In the genomic region with DNA sequence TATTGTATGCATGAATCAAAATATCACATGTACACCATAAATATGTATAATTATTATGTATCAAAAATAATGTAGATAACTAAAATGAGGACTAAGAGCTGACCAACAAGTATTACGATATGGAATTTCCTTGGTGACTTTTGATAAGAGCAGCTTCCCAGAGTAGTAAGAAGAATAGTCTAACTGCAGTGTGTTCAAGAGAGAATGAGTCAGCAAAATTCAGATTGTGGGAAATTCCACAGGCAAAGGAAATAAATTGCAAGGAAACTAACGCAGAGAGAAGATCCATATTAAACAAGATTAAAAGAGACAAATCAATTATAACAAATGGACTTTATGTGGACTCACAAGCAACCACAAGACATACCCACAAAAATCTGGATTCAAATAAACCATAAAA, we compare ENCODE assay signal across 12 cellular contexts. TPM values are rescaled to one million over a fixed set of nuclear protein-coding genes. Genes with fewer than 3 reads are reported as not detected.
DNase-seq lines count a peak whose midpoint lies in the region; ATAC-seq, FAIRE-seq and TF ChIP-seq lines count a peak whose summit lies in the region.
"Had no signal": no experiment of that assay in that cellular context is flagged by ENCODE, and none has a peak within 500 bp of the region (broad histone marks: within the 10 kb centered on the region; RNA-seq: fewer than 3 reads in every experiment).

No MANE protein-coding gene starts in this region.

- H3K14ac ChIP-seq in H1 (ENCODE audit: insufficient read length) (no peak overlapping the region), mesenchymal stem cell (ENCODE audit: low read length in 2 of 2) (no peak overlapping the region)

- no peak overlapping the region for H2AFZ ChIP-seq in H1 (ENCODE audit: low read length)
- no peak overlapping the region for H2AFZ ChIP-seq in mesenchymal stem cell (ENCODE audit: low read depth, low read length)

- intact Hi-C loops in A673 (cut with micrococcal nuclease; ENCODE audit: unreplicated experiment), result no loop called here
- intact Hi-C loops in mucosa of descending colon (cut with DNase I, micrococcal nuclease), result no loop called here
- intact Hi-C loops in sigmoid colon (cut with DNase I), result no loop called here

- no peak overlapping the region for H3K56ac ChIP-seq in H1 (replicated peaks; ENCODE audit: insufficient read length, low read depth, low read length)

- POLR2A ChIA-PET in A673 (lab: Charles Lee; ENCODE audit: low non-redundant PET), result no interaction called here
- POLR2A ChIA-PET in H1 (lab: Charles Lee; ENCODE audit: partially characterized antibody), result no interaction called here
- POLR2A ChIA-PET in activated CD8-positive, alpha-beta T cell treated with anti-CD3 and anti-CD28 coated beads, Interleukin-2, amount 10 ng/mL, durations not matched to agents 7 days and 5 days (lab: Charles Lee), result no interaction called here

- H3K79me1 ChIP-seq in H1 (ENCODE audit: low read depth, low read length), result no peaks in the 10 kb centered on the region
- peaks cover 18% of the 10 kb centered on the region for H3K79me1 ChIP-seq in mesenchymal stem cell (replicated peaks; ENCODE audit: low read length, poor library complexity, severe bottlenecking)

- no peak overlapping the region for H3K4me3 ChIP-seq in A673 (ENCODE audit: low read depth, low read length, poor library complexity, severe bottlenecking)
- no peak overlapping the region for H3K4me3 ChIP-seq in HUES6 (ENCODE audit: low read depth, low read length)
- no peak overlapping the region for H3K4me3 ChIP-seq in H1 (ENCODE audit: extremely low read depth in 1 of 4, insufficient read depth in 2 of 4, low read depth in 3 of 4, low read length in 4 of 4)
- no peak overlapping the region for H3K4me3 ChIP-seq in mesenchymal stem cell (ENCODE audit: insufficient read depth in 1 of 2, low read depth in 1 of 2, low read length in 2 of 2)
- H3K4me3 ChIP-seq in mucosa of descending colon, result no peak overlapping the region
- H3K4me3 ChIP-seq in sigmoid colon, result no peak overlapping the region

- H3K36me3 ChIP-seq in A673 (ENCODE audit: insufficient read depth, low read length, poor library complexity, severe bottlenecking), result no peaks in the 10 kb centered on the region
- H3K36me3 ChIP-seq in HUES6 (ENCODE audit: control insufficient read depth, insufficient read depth, low read length), result no peaks in the 10 kb centered on the region
- no peaks in the 10 kb centered on the region for H3K36me3 ChIP-seq in H1 (ENCODE audit: control insufficient read depth in 2 of 4, insufficient read depth in 4 of 4, low read length in 3 of 4)
- peaks cover 0 to 8% of the 10 kb centered on the region in 2 experiments for H3K36me3 ChIP-seq in mesenchymal stem cell (ENCODE audit: control insufficient read depth in 1 of 2, insufficient read depth in 2 of 2, low read depth in 1 of 2, low read length in 2 of 2)
- no peaks in the 10 kb centered on the region for H3K36me3 ChIP-seq in mucosa of descending colon (ENCODE audit: low read depth)
- no peaks in the 10 kb centered on the region for H3K36me3 ChIP-seq in sigmoid colon

- TF ChIP-seq EP300 in H1 (IDR thresholded peaks at IDR 0.05; ENCODE audit: borderline replicate concordance in 1 of 2, low read depth in 2 of 2, low read length in 2 of 2), result no peak
- TF ChIP-seq EP300 in sigmoid colon (IDR thresholded peaks at IDR 0.05), result no peak

- FAIRE-seq in H1 (lab: Jason Lieb, UNC), result no peak

- no peak for TF ChIP-seq CTCF in A673 (conservative IDR thresholded peaks at IDR 0.05; ENCODE audit: low read depth, low read length)
- TF ChIP-seq CTCF in H1 (IDR thresholded peaks at IDR 0.05; ENCODE audit: control extremely low read depth in 1 of 3, insufficient read depth in 1 of 3, low read depth in 1 of 3, low read length in 3 of 3), result no peak
- no peak for TF ChIP-seq CTCF in mucosa of descending colon (IDR thresholded peaks at IDR 0.05)
- TF ChIP-seq CTCF in sigmoid colon (IDR thresholded peaks at IDR 0.05), result no peak

- no peaks in the 10 kb centered on the region for H3K9me3 ChIP-seq in A673 (ENCODE audit: low read depth, low read length, poor library complexity, severe bottlenecking)
- H3K9me3 ChIP-seq in HUES6 (ENCODE audit: control insufficient read depth, insufficient read depth, low read depth, low read length), result no peaks in the 10 kb centered on the region
- no peaks in the 10 kb centered on the region for H3K9me3 ChIP-seq in H1 (ENCODE audit: insufficient read depth in 2 of 2, low read depth in 1 of 2, low read length in 1 of 2)
- no peaks in the 10 kb centered on the region for H3K9me3 ChIP-seq in mesenchymal stem cell (ENCODE audit: control insufficient read depth, low read length)
- no peaks in the 10 kb centered on the region for H3K9me3 ChIP-seq in mucosa of descending colon
- no peaks in the 10 kb centered on the region for H3K9me3 ChIP-seq in sigmoid colon

- H3K18ac ChIP-seq in H1 (ENCODE audit: extremely low read depth, low read length), result no peak overlapping the region
- no peak overlapping the region for H3K18ac ChIP-seq in mesenchymal stem cell (ENCODE audit: low read depth in 1 of 2, low read length in 2 of 2)

- H3K4me2 ChIP-seq in H1 (ENCODE audit: insufficient read depth in 1 of 2, low read depth in 2 of 2, low read length in 2 of 2) (no peak overlapping the region), mesenchymal stem cell (ENCODE audit: low read length, poor library complexity, severe bottlenecking) (no peak overlapping the region)

- H2AK5ac ChIP-seq in H1 (ENCODE audit: low read depth, low read length) (no peak overlapping the region), mesenchymal stem cell (ENCODE audit: low read length, severe bottlenecking) (no peak overlapping the region)

- H4K91ac ChIP-seq in H1 (replicated peaks; ENCODE audit: insufficient read length, low read length) (no peak overlapping the region), mesenchymal stem cell (ENCODE audit: low read length) (no peak overlapping the region)

- H2BK15ac ChIP-seq in H1 (ENCODE audit: low read length) (no peak overlapping the region), mesenchymal stem cell (ENCODE audit: low read depth, poor library complexity, severe bottlenecking) (no peak overlapping the region)

- H3K9me3 Mint-ChIP-seq in activated CD8-positive, alpha-beta T cell treated with anti-CD3 and anti-CD28 coated beads, Interleukin-2, amount 10 ng/mL, durations not matched to agents 7 days and 5 days (ENCODE audit: insufficient read depth), result no peaks in the 10 kb centered on the region
- H3K9me3 Mint-ChIP-seq: natural killer cell treated with Interleukin-12 subunit alpha and Interleukin-12 subunit beta and Interleukin-15 and Interleukin-18, amount 100 ng/mL, for 72 hours; stimulated activated memory B cell treated with anti-CD40 and anti-IgM and Interleukin-4, amounts not matched to agents 10 μg/mL and 1 μg/mL and 100 μg/mL, for 72 hours had no signal

- H2BK5ac ChIP-seq in H1 (ENCODE audit: low read depth, low read length), result no peak overlapping the region
- no peak overlapping the region for H2BK5ac ChIP-seq in mesenchymal stem cell (ENCODE audit: low read depth, low read length, poor library complexity, severe bottlenecking)

- no peak overlapping the region for H2BK20ac ChIP-seq in H1 (ENCODE audit: low read length)

- H3K23ac ChIP-seq in H1 (ENCODE audit: insufficient read length) (no peak overlapping the region), mesenchymal stem cell (ENCODE audit: low read length in 2 of 2) (no peak overlapping the region)

- BruUV-seq in A673 (replicated peaks; lab: Mats Ljungman, UMichigan), result no TSS peak

- no peaks in the 10 kb centered on the region for H3K4me1 Mint-ChIP-seq in activated CD8-positive, alpha-beta T cell treated with anti-CD3 and anti-CD28 coated beads, Interleukin-2, amount 10 ng/mL, durations not matched to agents 7 days and 5 days (ENCODE audit: low read depth)
- H3K4me1 Mint-ChIP-seq: activated CD4-positive, alpha-beta T cell treated with anti-CD3 and anti-CD28 coated beads for 36 hours had no signal

- no peaks in the 10 kb centered on the region for H4K20me1 ChIP-seq in H1 (replicated peaks in 1 of 2; ENCODE audit: control insufficient read depth in 1 of 2, insufficient read depth in 2 of 2, low read length in 2 of 2)

- H3K27me3 ChIP-seq in A673 (replicated peaks; ENCODE audit: insufficient read depth, low read depth, low read length, poor library complexity), result no peaks in the 10 kb centered on the region
- no peaks in the 10 kb centered on the region for H3K27me3 ChIP-seq in HUES6 (ENCODE audit: control insufficient read depth, insufficient read depth, low read length)
- H3K27me3 ChIP-seq in H1 (replicated peaks in 1 of 4; ENCODE audit: control insufficient read depth in 3 of 4, extremely low read depth in 1 of 4, insufficient read depth in 3 of 4, low read length in 3 of 4), result no peaks in the 10 kb centered on the region
- H3K27me3 ChIP-seq in mesenchymal stem cell (ENCODE audit: control insufficient read depth in 1 of 2, insufficient read depth in 1 of 2, low read length in 2 of 2), result no peaks in the 10 kb centered on the region
- H3K27me3 ChIP-seq in sigmoid colon, result no peaks in the 10 kb centered on the region

- no peaks in the 10 kb centered on the region for H3K36me3 Mint-ChIP-seq in activated CD8-positive, alpha-beta T cell treated with anti-CD3 and anti-CD28 coated beads, Interleukin-2, amount 10 ng/mL, durations not matched to agents 7 days and 5 days (ENCODE audit: low read depth)
- H3K36me3 Mint-ChIP-seq: natural killer cell treated with Interleukin-12 subunit alpha and Interleukin-12 subunit beta and Interleukin-15 and Interleukin-18, amount 100 ng/mL, for 72 hours; stimulated activated memory B cell treated with anti-CD40 and anti-IgM and Interleukin-4, amounts not matched to agents 10 μg/mL and 1 μg/mL and 100 μg/mL, for 72 hours had no signal

- no peaks in the 10 kb centered on the region for H3K79me2 ChIP-seq in H1 (ENCODE audit: control insufficient read depth in 1 of 2, insufficient read depth in 2 of 2, low read length in 2 of 2)

- H4K5ac ChIP-seq in H1 (ENCODE audit: insufficient read length, low read depth, low read length), result no peak overlapping the region

- H4K8ac ChIP-seq in H1 (ENCODE audit: extremely low read depth, insufficient read depth, low read length) (no peak overlapping the region), mesenchymal stem cell (ENCODE audit: low read length) (no peak overlapping the region)

- TF ChIP-seq POLR2A in H1 (IDR thresholded peaks at IDR 0.05; ENCODE audit: control extremely low read depth in 1 of 2, low read depth in 2 of 2, low read length in 2 of 2), result no peak
- TF ChIP-seq POLR2A in sigmoid colon (IDR thresholded peaks at IDR 0.05), result no peak

- H3K4ac ChIP-seq in H1 (replicated peaks; ENCODE audit: insufficient read length, low read depth, low read length) (no peak overlapping the region), mesenchymal stem cell (ENCODE audit: low read depth in 1 of 2, low read length in 2 of 2) (no peak overlapping the region)

- no peak overlapping the region for H3K4me3 Mint-ChIP-seq in activated CD8-positive, alpha-beta T cell treated with anti-CD3 and anti-CD28 coated beads, Interleukin-2, amount 10 ng/mL, durations not matched to agents 7 days and 5 days
- H3K4me3 Mint-ChIP-seq: activated CD4-positive, alpha-beta T cell treated with anti-CD3 and anti-CD28 coated beads for 36 hours; B cell; natural killer cell treated with Interleukin-12 subunit alpha and Interleukin-12 subunit beta and Interleukin-15 and Interleukin-18, amount 100 ng/mL, for 72 hours; stimulated activated memory B cell treated with anti-CD40 and anti-IgM and Interleukin-4, amounts not matched to agents 10 μg/mL and 1 μg/mL and 100 μg/mL, for 72 hours had no signal

- H3K27me3 Mint-ChIP-seq in activated CD8-positive, alpha-beta T cell treated with anti-CD3 and anti-CD28 coated beads, Interleukin-2, amount 10 ng/mL, durations not matched to agents 7 days and 5 days (ENCODE audit: low read depth), result peaks cover 11% of the 10 kb centered on the region
- H3K27me3 Mint-ChIP-seq: stimulated activated memory B cell treated with anti-CD40 and anti-IgM and Interleukin-4, amounts not matched to agents 10 μg/mL and 1 μg/mL and 100 μg/mL, for 72 hours had no signal

- WGBS in H1 (ENCODE audit: extremely low coverage in 1 of 2, insufficient coverage in 1 of 2, insufficient read length in 1 of 2, insufficient replicate concordance in 2 of 2, low coverage in 1 of 2, low lambda C conversion rate in 2 of 2, missing lambda C conversion rate in 1 of 2), 2 experiments, result 77% methylated on average over 2 of the region's 2 CpGs; no CpG with 5 or more reads in 1 of the 2 experiments
- 41% methylated on average over 1 of the region's 2 CpGs for WGBS in mesenchymal stem cell
- WGBS in sigmoid colon, 2 donors, result 47 to 63% methylated on average over 2 of the region's 2 CpGs

- H2BK120ac ChIP-seq in H1 (replicated peaks; ENCODE audit: low read depth, low read length) (no peak overlapping the region), mesenchymal stem cell (ENCODE audit: low read depth, low read length) (no peak overlapping the region)

- no peak for TF ChIP-seq RAD21 in H1 (IDR thresholded peaks at IDR 0.05 in 1 of 2, conservative IDR thresholded peaks at IDR 0.05 in 1 of 2; ENCODE audit: low read depth in 2 of 2, low read length in 2 of 2)

- CTCF ChIA-PET in A673 (lab: Charles Lee), result no interaction called here
- CTCF ChIA-PET in H1 (lab: Charles Lee; ENCODE audit: partially characterized antibody), result no interaction called here
- CTCF ChIA-PET in activated CD8-positive, alpha-beta T cell treated with anti-CD3 and anti-CD28 coated beads, Interleukin-2, amount 10 ng/mL, durations not matched to agents 7 days and 5 days (lab: Charles Lee), result no interaction called here

- no peak overlapping the region for H3K9ac ChIP-seq in HUES6 (ENCODE audit: low read length)
- no peak overlapping the region for H3K9ac ChIP-seq in H1 (replicated peaks in 1 of 4; ENCODE audit: extremely low read depth in 1 of 4, low read depth in 3 of 4, low read length in 3 of 4)
- peak overlapping the region; percentile 61 for H3K9ac ChIP-seq in mesenchymal stem cell (ENCODE audit: low read length)

- no peaks in the 10 kb centered on the region for H3K23me2 ChIP-seq in H1 (ENCODE audit: low read depth, low read length)

- peak; percentile 60 for DNase-seq in A673 (ENCODE audit: low spot score)
- DNase-seq in H1 (ENCODE audit: low read depth in 1 of 2, low spot score in 2 of 2), result no peak
- DNase-seq in mesenchymal stem cell, result peak; percentile 73
- no peak for DNase-seq in mucosa of descending colon
- no peak for DNase-seq in activated CD8-positive, alpha-beta T cell treated with anti-CD3 and anti-CD28 coated beads, Interleukin-2, amount 10 ng/mL, durations not matched to agents 7 days and 5 days
- DNase-seq in sigmoid colon, result no peak
- DNase-seq: activated CD4-positive, alpha-beta T cell treated with anti-CD3 and anti-CD28 coated beads for 36 hours had no signal

- H3K27ac Mint-ChIP-seq in activated CD8-positive, alpha-beta T cell treated with anti-CD3 and anti-CD28 coated beads, Interleukin-2, amount 10 ng/mL, durations not matched to agents 7 days and 5 days, result no peak overlapping the region
- H3K27ac Mint-ChIP-seq: activated CD4-positive, alpha-beta T cell treated with anti-CD3 and anti-CD28 coated beads for 36 hours; B cell; natural killer cell treated with Interleukin-12 subunit alpha and Interleukin-12 subunit beta and Interleukin-15 and Interleukin-18, amount 100 ng/mL, for 72 hours; stimulated activated memory B cell treated with anti-CD40 and anti-IgM and Interleukin-4, amounts not matched to agents 10 μg/mL and 1 μg/mL and 100 μg/mL, for 72 hours had no signal

- H2BK12ac ChIP-seq in H1 (ENCODE audit: low read depth, low read length) (no peak overlapping the region), mesenchymal stem cell (ENCODE audit: low read length in 2 of 2) (no peak overlapping the region)

- H3K27ac ChIP-seq in A673 (ENCODE audit: low read depth, low read length, poor library complexity, severe bottlenecking) (peak overlapping the region; percentile 62), HUES6 (ENCODE audit: low read depth, low read length) (0 out of 2 replicates have a peak overlapping the region, but pooled peaks have one; percentile 58), H1 (ENCODE audit: low read depth, low read length) (no peak overlapping the region), mesenchymal stem cell (ENCODE audit: low read length, poor library complexity, severe bottlenecking) (no peak overlapping the region), sigmoid colon (no peak overlapping the region)

- peaks cover 79% of the 10 kb centered on the region for H3K4me1 ChIP-seq in A673 (ENCODE audit: insufficient read depth, low read length, poor library complexity, severe bottlenecking)
- H3K4me1 ChIP-seq in HUES6 (ENCODE audit: control insufficient read depth, insufficient read depth, low read length), result no peaks in the 10 kb centered on the region
- peaks cover 0 to 2% (median 0%) of the 10 kb centered on the region in 4 experiments; a peak in 1 of 7 replicates for H3K4me1 ChIP-seq in H1 (replicated peaks in 1 of 4; ENCODE audit: control insufficient read depth in 3 of 4, insufficient read depth in 4 of 4, low read length in 3 of 4)
- H3K4me1 ChIP-seq in mesenchymal stem cell (ENCODE audit: control insufficient read depth, insufficient read depth, low read depth, low read length), result peaks cover 2% of the 10 kb centered on the region
- H3K4me1 ChIP-seq in mucosa of descending colon (ENCODE audit: low read depth), result peaks cover 8% of the 10 kb centered on the region
- H3K4me1 ChIP-seq in sigmoid colon, result peaks cover 0 to 9% (median 2%) of the 10 kb centered on the region in 4 donors

- ATAC-seq in mucosa of descending colon (no peak), esophagus mucosa (no peak)
- ATAC-seq in activated CD8-positive, alpha-beta T cell treated with anti-CD3 and anti-CD28 coated beads, Interleukin-2, amount 10 ng/mL, durations not matched to agents 7 days and 5 days, result no peak
- ATAC-seq: activated CD4-positive, alpha-beta T cell treated with anti-CD3 and anti-CD28 coated beads for 36 hours; natural killer cell treated with Interleukin-12 subunit alpha and Interleukin-12 subunit beta and Interleukin-15 and Interleukin-18, amount 100 ng/mL, for 72 hours; stimulated activated memory B cell treated with anti-CD40 and anti-IgM and Interleukin-4, amounts not matched to agents 10 μg/mL and 1 μg/mL and 100 μg/mL, for 72 hours had no signal

RNA-seq across cellular contexts. Expression of a gene that starts 26.4 kb away (rescaled TPM):
- total RNA-seq in A673 (2021) (10.0 and 12.3 TPM in 2 replicates), mucosa of descending colon (10 to 100 TPM in 2 of 3 donors, 1 to 10 TPM in 1; 8.0 to 25.8 (median 23.2) TPM), esophagus mucosa (7.8 TPM), sigmoid colon (under 1 TPM; 0.16 to 0.71 (median 0.41) TPM)
- total RNA-seq in H1 (2021; fragmentation: NEBNext Ultra II Directional; extraction: Animal tissue kit (Norgen Biotek cat#: 25700)), result 0.19 and 0.24 TPM in 2 replicates
- polyA plus RNA-seq in H1 (2011; rRNA removed) (0.06 and 0.11 TPM in 2 replicates), sigmoid colon (1 to 10 TPM; 3.2 to 6.5 (median 3.6) TPM)
- polyA plus RNA-seq in H1 (2011; cell fraction: cytosol; rRNA removed), result 0.12 TPM
- 0.06 TPM for polyA plus RNA-seq in H1 (2011; cell fraction: nucleus; rRNA removed)
- 0.05 to 0.10 TPM (median 0.06 TPM) in 4 replicates for polyA plus RNA-seq in H1 (2012, experiment 1 of 2)
- not detected for polyA plus RNA-seq in H1 (2012, experiment 2 of 2)
- polyA plus RNA-seq in H1 (2013, experiment 1 of 2), result 0.08 TPM
- polyA plus RNA-seq in H1 (2013, experiment 2 of 2), result 0.07 TPM
- polyA minus RNA-seq in H1 (2011; rRNA and poly(A)+ RNA removed), result 0.25 and 0.41 TPM in 2 replicates
- 0.07 TPM for polyA minus RNA-seq in H1 (2011; cell fraction: cytosol; rRNA and poly(A)+ RNA removed)
- polyA minus RNA-seq in H1 (2011; cell fraction: nucleus; rRNA and poly(A)+ RNA removed), result 0.60 TPM
- polyA plus RNA-seq in mesenchymal stem cell (2013, experiment 1 of 2), result 0.03 TPM
- polyA plus RNA-seq in mesenchymal stem cell (2013, experiment 2 of 2), result 0.04 TPM
- total RNA-seq in activated CD8-positive, alpha-beta T cell treated with anti-CD3 and anti-CD28 coated beads, Interleukin-2, amount 10 ng/mL, durations not matched to agents 7 days and 5 days, result under 1 TPM; 0.03 TPM

Comparison
In these comparisons a context has a peak if more than half of its experiments do, and no peak if none do; other contexts are left out.
1. DNase-seq: peak in A673 (single experiment) and mesenchymal stem cell (single experiment); none in H1 (0 of 2), mucosa of descending colon (0 of 3), activated CD8-positive, alpha-beta T cell treated with anti-CD3 and anti-CD28 coated beads, Interleukin-2, amount 10 ng/mL, durations not matched to agents 7 days and 5 days (single experiment) and sigmoid colon (single experiment).
2. H3K27ac ChIP-seq: peak in A673 (single experiment) and HUES6 (single experiment); none in H1 (single experiment), mesenchymal stem cell (single experiment) and sigmoid colon (0 of 4).